Comparison of ENCODE assay signal across 18 cellular contexts in genomic region chr3:115617573-115617972, GRCh38. TPM values are rescaled to one million over a fixed set of nuclear protein-coding genes. Genes with fewer than 3 reads are reported as not detected.
"Had no signal": no experiment of that assay in that cellular context is flagged by ENCODE, and none has a peak within 500 bp of the region (broad histone marks: within the 10 kb centered on the region; RNA-seq: fewer than 3 reads in every experiment).

No MANE protein-coding gene starts in this region.

- ATAC-seq: gastrocnemius medialis; left ventricle myocardium superior; lower lobe of right lung; naive thymus-derived CD8-positive, alpha-beta T cell; sciatic nerve had no signal

- H3K27ac Mint-ChIP-seq: naive thymus-derived CD8-positive, alpha-beta T cell; nephron progenitor cell had no signal

- H3K4me3 Mint-ChIP-seq: naive thymus-derived CD8-positive, alpha-beta T cell; nephron progenitor cell had no signal

- H3K36me3 Mint-ChIP-seq: naive thymus-derived CD8-positive, alpha-beta T cell had no signal

- DNase-seq: dorsolateral prefrontal cortex; effector CD4-positive, alpha-beta T cell; foreskin fibroblast; gastrocnemius medialis; head of caudate nucleus; left ventricle myocardium superior; lower lobe of right lung; naive thymus-derived CD8-positive, alpha-beta T cell; nephron progenitor cell; nucleus accumbens; stimulated activated CD4-positive, alpha-beta T cell treated with anti-CD3 and anti-CD28 coated beads, Interleukin-12 subunit alpha, Interleukin-12 subunit beta, amount 100 ng/mL, for 4 hours; stimulated activated CD4-positive, alpha-beta T cell treated with anti-CD3 and anti-CD28 coated beads, Interleukin-1b, Interleukin-23, amount 100 ng/mL, for 48 hours; stimulated activated CD4-positive, alpha-beta T cell treated with anti-CD3 and anti-CD28 coated beads, Interleukin-4, amount 100 ng/mL, for 1 hour; stimulated activated CD8-positive, alpha-beta memory T cell treated with anti-CD3 and anti-CD28 coated beads, Interleukin-4, amount 100 ng/mL, for 48 hours; stimulated activated naive CD4-positive, alpha-beta T cell treated with Interleukin-2 at 50 U/mL for 16 hours; upper lobe of left lung had no signal

- H3K4me1 Mint-ChIP-seq: naive thymus-derived CD8-positive, alpha-beta T cell; nephron progenitor cell had no signal

RNA-seq across cellular contexts. Expression of gene GAP43, which starts 5.7 kb away (rescaled TPM):
- total RNA-seq: lower lobe of right lung; mesenteric fat pad; naive thymus-derived CD8-positive, alpha-beta T cell had no signal
